ENCODE assay signal across 1 cellular context in genomic region chr6:79617521-79617941, GRCh38.
A peak's percentile ranks its signal among the peaks of the same experiment; 100 is the strongest.
TF ChIP-seq lines count a peak whose summit lies in the region.

No MANE protein-coding gene starts in this region.

TF ChIP-seq in K562, 482 proteins besides CTCF, POLR2A, EP300 and RAD21 (continued from another document):
- TF ChIP-seq ATF3 (IDR thresholded peaks at IDR 0.05), result 0 out of 2 replicates have a peak, but pooled peaks have one; percentile 13
- TF ChIP-seq ATF3 (CRISPR knock-in tag; conservative IDR thresholded peaks at IDR 0.05), result no peak
- no peak for TF ChIP-seq HNRNPLL (IDR thresholded peaks at IDR 0.05; ENCODE audit: low read depth, low read length, poor library complexity, severe bottlenecking)
- no peak for TF ChIP-seq PBX2 (CRISPR knock-in tag; IDR thresholded peaks at IDR 0.05; ENCODE audit: low read depth)
- TF ChIP-seq PBX2 (tag; conservative IDR thresholded peaks at IDR 0.05; ENCODE audit: low read depth), result peak; percentile 67
- TF ChIP-seq CREM (IDR thresholded peaks at IDR 0.05; ENCODE audit: low read depth), result peak; percentile 58; the same call in 1 of the 2 replicates
TF ChIP-seq in K562: peak in this region for 5.
